In the genomic region with DNA sequence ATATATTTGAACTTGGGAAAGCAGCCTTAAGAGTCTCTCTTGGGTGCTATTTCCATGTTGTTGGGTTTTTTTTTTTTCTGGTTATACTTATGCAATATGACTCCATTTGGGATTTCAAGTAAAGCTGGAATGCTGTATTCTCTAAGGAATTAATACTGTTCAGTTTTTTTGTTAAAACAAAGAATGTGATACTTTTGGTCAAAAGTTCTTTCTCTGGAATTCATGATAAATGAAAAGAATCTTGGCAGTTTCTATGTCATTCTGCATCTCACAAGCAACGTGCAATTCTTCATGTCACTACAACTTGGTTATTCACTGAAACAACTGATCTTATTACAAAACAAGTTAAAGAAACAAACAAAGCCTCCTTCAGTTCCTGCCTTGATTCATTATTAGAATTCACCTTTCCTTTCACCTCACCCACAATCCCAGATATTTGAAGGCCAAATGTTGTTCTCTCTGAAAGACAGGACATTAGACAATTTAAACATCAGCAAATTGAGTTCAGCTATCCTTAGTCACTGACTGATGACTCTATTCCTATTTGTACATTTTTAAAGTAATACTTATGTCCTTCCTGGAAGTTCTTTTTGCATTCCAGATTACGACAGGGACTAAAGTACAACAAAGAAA, we compare ENCODE assay signal across 14 cellular contexts.
DNase-seq lines count a peak whose midpoint lies in the region; ATAC-seq and TF ChIP-seq lines count a peak whose summit lies in the region.
"Had no signal": no experiment of that assay in that cellular context is flagged by ENCODE, and none has a peak within 500 bp of the region (broad histone marks: within the 10 kb centered on the region; RNA-seq: fewer than 3 reads in every experiment).

No MANE protein-coding gene starts in this region.

- peaks cover 32% of the 10 kb centered on the region for H3K4me1 ChIP-seq in suprapubic skin

- intact Hi-C loops in activated T-helper 2 cell treated with anti-CD3 and anti-CD28 coated beads, Interferon-gamma antibody, Interleukin-2, Interleukin-4, amounts not matched to agents 10 μg/mL and 5 μg/mL and 100 μg/mL, durations not matched to agents 14 hours and 24 hours and 36 hours (cut with micrococcal nuclease), result no loop called here

- H3K27ac ChIP-seq in suprapubic skin, result peak overlapping the region; percentile 70
- H3K27ac ChIP-seq: hepatocyte had no signal

- H3K36me3 ChIP-seq in suprapubic skin, result no peaks in the 10 kb centered on the region

- no peak for TF ChIP-seq CTCF in suprapubic skin (IDR thresholded peaks at IDR 0.05)

- 52% methylated on average over 2 of the region's 2 CpGs for WGBS in suprapubic skin

- no peaks in the 10 kb centered on the region for H3K36me3 Mint-ChIP-seq in activated T-helper 2 cell treated with anti-CD3 and anti-CD28 coated beads, Interferon-gamma antibody, Interleukin-2, Interleukin-4, amounts not matched to agents 10 μg/mL and 5 μg/mL and 100 μg/mL, durations not matched to agents 14 hours and 24 hours and 36 hours (ENCODE audit: low read depth)

- ATAC-seq in GM21367 (IDR thresholded peaks at IDR 0.05; ENCODE audit: unreplicated experiment), result no peak
- no peak for ATAC-seq in HG03439 (IDR thresholded peaks at IDR 0.05; ENCODE audit: unreplicated experiment)

- no peak for TF ChIP-seq EP300 in suprapubic skin (IDR thresholded peaks at IDR 0.05)

- no peak overlapping the region for H3K27ac Mint-ChIP-seq in activated T-helper 2 cell treated with anti-CD3 and anti-CD28 coated beads, Interferon-gamma antibody, Interleukin-2, Interleukin-4, amounts not matched to agents 10 μg/mL and 5 μg/mL and 100 μg/mL, durations not matched to agents 14 hours and 24 hours and 36 hours
- H3K27ac Mint-ChIP-seq: activated naive CD4-positive, alpha-beta T cell treated with anti-CD3 and anti-CD28 coated beads for 36 hours had no signal

- H3K9me3 Mint-ChIP-seq in activated T-helper 2 cell treated with anti-CD3 and anti-CD28 coated beads, Interferon-gamma antibody, Interleukin-2, Interleukin-4, amounts not matched to agents 10 μg/mL and 5 μg/mL and 100 μg/mL, durations not matched to agents 14 hours and 24 hours and 36 hours, result peaks cover 5% of the 10 kb centered on the region
- H3K9me3 Mint-ChIP-seq: activated naive CD4-positive, alpha-beta T cell treated with anti-CD3 and anti-CD28 coated beads for 36 hours had no signal

- DNase-seq in HCEC 1CT, result peak; percentile 76
- peak; percentile 48 for DNase-seq in dermis blood vessel endothelial cell
- DNase-seq in kidney tubule cell (ENCODE audit: low spot score), result peak; percentile 3
- no peak for DNase-seq in suprapubic skin (ENCODE audit: low spot score in 2 of 2)
- DNase-seq in AG08396 (ENCODE audit: low spot score), result no peak
- DNase-seq in activated T-helper 2 cell treated with anti-CD3 and anti-CD28 coated beads, Interferon-gamma antibody, Interleukin-2, Interleukin-4, amounts not matched to agents 10 μg/mL and 5 μg/mL and 100 μg/mL, durations not matched to agents 14 hours and 24 hours and 36 hours (ENCODE audit: low spot score), result no peak
- DNase-seq: activated naive CD4-positive, alpha-beta T cell treated with anti-CD3 and anti-CD28 coated beads for 36 hours; Caco-2; cortex of kidney; NCI-H510A; T1000 had no signal

- TF ChIP-seq POLR2A in suprapubic skin (IDR thresholded peaks at IDR 0.05), result no peak

- H3K4me3 Mint-ChIP-seq in activated T-helper 2 cell treated with anti-CD3 and anti-CD28 coated beads, Interferon-gamma antibody, Interleukin-2, Interleukin-4, amounts not matched to agents 10 μg/mL and 5 μg/mL and 100 μg/mL, durations not matched to agents 14 hours and 24 hours and 36 hours (ENCODE audit: low read depth), result no peak overlapping the region
- H3K4me3 Mint-ChIP-seq: activated naive CD4-positive, alpha-beta T cell treated with anti-CD3 and anti-CD28 coated beads for 36 hours had no signal

- no peaks in the 10 kb centered on the region for H3K9me3 ChIP-seq in suprapubic skin
- H3K9me3 ChIP-seq: Caco-2 had no signal

- H3K27me3 ChIP-seq in suprapubic skin, result no peaks in the 10 kb centered on the region
- H3K27me3 ChIP-seq: hepatocyte had no signal

- H3K4me1 Mint-ChIP-seq in activated T-helper 2 cell treated with anti-CD3 and anti-CD28 coated beads, Interferon-gamma antibody, Interleukin-2, Interleukin-4, amounts not matched to agents 10 μg/mL and 5 μg/mL and 100 μg/mL, durations not matched to agents 14 hours and 24 hours and 36 hours (ENCODE audit: low read depth), result no peaks in the 10 kb centered on the region

- H3K4me3 ChIP-seq in suprapubic skin, result no peak overlapping the region
- H3K4me3 ChIP-seq: hepatocyte had no signal

- no peaks in the 10 kb centered on the region for H3K27me3 Mint-ChIP-seq in activated T-helper 2 cell treated with anti-CD3 and anti-CD28 coated beads, Interferon-gamma antibody, Interleukin-2, Interleukin-4, amounts not matched to agents 10 μg/mL and 5 μg/mL and 100 μg/mL, durations not matched to agents 14 hours and 24 hours and 36 hours (ENCODE audit: low read depth)

Comparison
In these comparisons a context has a peak if more than half of its experiments do, and no peak if none do; other contexts are left out.
1. DNase-seq: peak in HCEC 1CT (single experiment), dermis blood vessel endothelial cell (single experiment) and kidney tubule cell (single experiment); none in suprapubic skin (0 of 2), AG08396 (single experiment) and activated T-helper 2 cell treated with anti-CD3 and anti-CD28 coated beads, Interferon-gamma antibody, Interleukin-2, Interleukin-4, amounts not matched to agents 10 μg/mL and 5 μg/mL and 100 μg/mL, durations not matched to agents 14 hours and 24 hours and 36 hours (single experiment).